ENCODE assay signal across 10 cellular contexts in genomic region chr12:89927226-89927698, GRCh38.
DNase-seq lines count a peak whose midpoint lies in the region; ATAC-seq and TF ChIP-seq lines count a peak whose summit lies in the region.
"Had no signal": no experiment of that assay in that cellular context is flagged by ENCODE, and none has a peak within 500 bp of the region (broad histone marks: within the 10 kb centered on the region; RNA-seq: fewer than 3 reads in every experiment).

No MANE protein-coding gene starts in this region.

- no peak overlapping the region for H2BK120ac ChIP-seq in neuronal stem cell (ENCODE audit: low read depth, low read length)

- TF ChIP-seq CTCF in CD14-positive monocyte (IDR thresholded peaks at IDR 0.05): no peak

- H3K4ac ChIP-seq in neuronal stem cell (ENCODE audit: low read length): no peak overlapping the region

- H2AFZ ChIP-seq in neuronal stem cell (ENCODE audit: low read length): no peak overlapping the region

- peak overlapping the region; percentile 87 to 95 (median 92) for H3K27ac Mint-ChIP-seq in CD14-positive monocyte

- H2AK5ac ChIP-seq in neuronal stem cell (ENCODE audit: low read depth, low read length): no peak overlapping the region

- H3K27me3 Mint-ChIP-seq in CD14-positive monocyte (ENCODE audit: low read depth in 3 of 3): no peaks in the 10 kb centered on the region

- H3K9me3 Mint-ChIP-seq in CD14-positive monocyte: peaks cover 0 to 2% (median 0%) of the 10 kb centered on the region in 7 donors
- H3K9me3 Mint-ChIP-seq: immature natural killer cell had no signal

- H2BK15ac ChIP-seq in neuronal stem cell (ENCODE audit: low read length): no peak overlapping the region

- intact Hi-C loops in CD14-positive monocyte (cut with micrococcal nuclease): no loop called here

- H3K36me3 Mint-ChIP-seq in CD14-positive monocyte: no peaks in the 10 kb centered on the region
- H3K36me3 Mint-ChIP-seq: immature natural killer cell had no signal

- no CpG with 5 or more reads among the region's 2 CpGs for WGBS in neuronal stem cell (ENCODE audit: extremely low coverage in 2 of 2, insufficient read length in 2 of 2, insufficient replicate concordance in 1 of 2), 2 donors

- H3K4me3 ChIP-seq in neuronal stem cell (ENCODE audit: low read length in 2 of 2): no peak overlapping the region

- no peaks in the 10 kb centered on the region for H3K36me3 ChIP-seq in neuronal stem cell (replicated peaks in 1 of 2; ENCODE audit: control insufficient read depth in 2 of 2, insufficient read depth in 2 of 2, low read length in 2 of 2)

- H3K79me1 ChIP-seq in neuronal stem cell (ENCODE audit: low read depth, low read length): no peaks in the 10 kb centered on the region

- H3K4me1 ChIP-seq in neuronal stem cell (ENCODE audit: control insufficient read depth in 2 of 2, insufficient read depth in 1 of 2, low read depth in 1 of 2, low read length in 2 of 2): no peaks in the 10 kb centered on the region

- H3K14ac ChIP-seq in neuronal stem cell (ENCODE audit: low read length): no peak overlapping the region

- no peak overlapping the region for H4K91ac ChIP-seq in neuronal stem cell (ENCODE audit: low read depth, low read length, poor library complexity)

- H3K27ac ChIP-seq in neuronal stem cell (replicated peaks; ENCODE audit: low read length): no peak overlapping the region

- no peak overlapping the region for H3K18ac ChIP-seq in neuronal stem cell (ENCODE audit: low read length)

- no peak overlapping the region for H2BK5ac ChIP-seq in neuronal stem cell (ENCODE audit: low read length)

- H3K23ac ChIP-seq in neuronal stem cell (ENCODE audit: low read depth, low read length, poor library complexity): no peak overlapping the region

- H3K9ac ChIP-seq in neuronal stem cell (ENCODE audit: low read depth, low read length, poor library complexity): no peak overlapping the region

- H3K27me3 ChIP-seq in neuronal stem cell (ENCODE audit: control insufficient read depth in 3 of 3, insufficient read depth in 3 of 3, low read depth in 1 of 3, low read length in 3 of 3): no peaks in the 10 kb centered on the region

- DNase-seq in CD14-positive monocyte (ENCODE audit: low spot score) (no peak), SKM-1 treated with dmso at 0.1 percent for 144 hours (lab: John Stamatoyannopoulos, UW; ENCODE audit: unreplicated experiment) (peak; percentile 55), neuronal stem cell (ENCODE audit: low spot score) (no peak), T-helper 2 cell (no peak), COLO829 (ENCODE audit: low spot score) (no peak)
- no peak for DNase-seq in activated CD4-positive, alpha-beta T cell treated with anti-CD3 and anti-CD28 coated beads for 1 hour
- DNase-seq: DND-41, immature natural killer cell had no signal

- H3K4me3 Mint-ChIP-seq in CD14-positive monocyte: peak overlapping the region; percentile 43 to 69
- H3K4me3 Mint-ChIP-seq: immature natural killer cell had no signal

- no peaks in the 10 kb centered on the region for H3K9me3 ChIP-seq in neuronal stem cell (replicated peaks in 1 of 2; ENCODE audit: control insufficient read depth in 2 of 2, insufficient read depth in 1 of 2, low read depth in 1 of 2, low read length in 2 of 2)

- no peak overlapping the region for H4K8ac ChIP-seq in neuronal stem cell (ENCODE audit: low read depth, low read length)

- H2BK12ac ChIP-seq in neuronal stem cell (ENCODE audit: low read length): no peak overlapping the region

- no peak overlapping the region for H3K4me2 ChIP-seq in neuronal stem cell (ENCODE audit: insufficient read depth, low read length, poor library complexity, severe bottlenecking)

- peaks cover 31% of the 10 kb centered on the region for H3K4me1 Mint-ChIP-seq in CD14-positive monocyte

- peak; percentile 98 for ATAC-seq in GM19324 (IDR thresholded peaks at IDR 0.05; ENCODE audit: low FRiP score, unreplicated experiment)
- ATAC-seq in HG03064 (IDR thresholded peaks at IDR 0.05; ENCODE audit: low read depth, unreplicated experiment): peak; percentile 98
